Comparison of ENCODE assay signal across 1 cellular context in the genomic region with DNA sequence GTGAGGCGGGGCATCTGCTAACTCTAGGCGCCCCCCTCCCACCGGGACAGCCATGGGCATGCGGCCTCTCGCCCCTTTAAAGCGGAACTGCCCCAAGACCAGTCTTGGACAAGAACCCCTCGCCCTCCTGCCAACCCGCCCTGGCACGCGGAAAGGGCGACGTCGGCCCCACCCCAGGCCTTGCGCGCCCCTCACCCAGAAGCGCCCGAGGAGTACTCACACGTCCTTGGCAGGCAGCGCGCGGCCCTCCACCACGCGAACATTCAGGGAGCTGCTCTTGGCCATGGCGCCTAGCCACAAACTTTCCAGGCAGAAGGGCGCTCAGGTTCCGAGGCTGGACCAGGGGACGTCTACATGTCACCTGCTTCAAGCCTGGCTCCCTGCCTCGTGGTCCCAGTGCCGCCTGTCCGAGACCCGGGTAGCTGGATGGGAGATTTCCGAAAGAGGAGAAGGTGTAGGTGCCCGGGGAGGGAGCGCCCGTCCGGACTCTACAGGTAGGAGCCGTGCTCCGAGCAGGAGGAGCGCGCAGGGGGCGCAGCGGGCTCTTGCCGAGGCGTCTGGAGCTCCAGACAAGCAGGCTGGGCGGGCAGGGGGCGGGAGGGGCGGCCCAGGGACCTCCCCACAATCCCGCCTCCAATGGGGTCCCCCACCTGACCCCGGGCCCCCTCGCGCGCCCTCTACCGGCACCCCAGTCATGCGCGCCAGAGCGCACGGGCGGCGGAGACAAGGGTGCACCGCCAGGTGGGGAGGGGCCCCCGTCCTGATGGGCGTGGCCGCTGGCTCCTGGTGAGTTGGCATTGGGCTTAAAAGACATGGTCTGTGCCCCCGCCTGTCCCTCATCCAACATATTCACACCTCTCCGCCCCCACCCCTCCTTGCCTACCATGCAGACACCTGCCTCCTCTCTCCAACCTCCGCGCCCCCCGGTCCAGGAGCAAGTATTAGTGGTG.
TF ChIP-seq lines count a peak whose summit lies in the region.

A gene with protein sequence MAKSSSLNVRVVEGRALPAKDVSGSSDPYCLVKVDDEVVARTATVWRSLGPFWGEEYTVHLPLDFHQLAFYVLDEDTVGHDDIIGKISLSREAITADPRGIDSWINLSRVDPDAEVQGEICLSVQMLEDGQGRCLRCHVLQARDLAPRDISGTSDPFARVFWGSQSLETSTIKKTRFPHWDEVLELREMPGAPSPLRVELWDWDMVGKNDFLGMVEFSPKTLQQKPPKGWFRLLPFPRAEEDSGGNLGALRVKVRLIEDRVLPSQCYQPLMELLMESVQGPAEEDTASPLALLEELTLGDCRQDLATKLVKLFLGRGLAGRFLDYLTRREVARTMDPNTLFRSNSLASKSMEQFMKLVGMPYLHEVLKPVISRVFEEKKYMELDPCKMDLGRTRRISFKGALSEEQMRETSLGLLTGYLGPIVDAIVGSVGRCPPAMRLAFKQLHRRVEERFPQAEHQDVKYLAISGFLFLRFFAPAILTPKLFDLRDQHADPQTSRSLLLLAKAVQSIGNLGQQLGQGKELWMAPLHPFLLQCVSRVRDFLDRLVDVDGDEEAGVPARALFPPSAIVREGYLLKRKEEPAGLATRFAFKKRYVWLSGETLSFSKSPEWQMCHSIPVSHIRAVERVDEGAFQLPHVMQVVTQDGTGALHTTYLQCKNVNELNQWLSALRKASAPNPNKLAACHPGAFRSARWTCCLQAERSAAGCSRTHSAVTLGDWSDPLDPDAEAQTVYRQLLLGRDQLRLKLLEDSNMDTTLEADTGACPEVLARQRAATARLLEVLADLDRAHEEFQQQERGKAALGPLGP (minus strand): TSS at position 584 of the 950 bp plus-strand sequence. CDS start 299 bp downstream, at position 285.

TF ChIP-seq in SK-N-SH, 30 proteins besides CTCF, POLR2A, EP300 and RAD21:
- TF ChIP-seq TEAD4 (IDR thresholded peaks at IDR 0.05; ENCODE audit: borderline replicate concordance, insufficient read depth) (no peak), ELF1 (IDR thresholded peaks at IDR 0.05) (no peak), FOXJ3 (CRISPR knock-in tag; IDR thresholded peaks at IDR 0.05) (no peak), CHD2 (IDR thresholded peaks at IDR 0.05; ENCODE audit: low read length, partially characterized antibody) (no peak), YY1 (IDR thresholded peaks at IDR 0.05; ENCODE audit: low read depth) (no peak), RXRA (IDR thresholded peaks at IDR 0.05; ENCODE audit: borderline replicate concordance, low read depth) (no peak), TCF12 (IDR thresholded peaks at IDR 0.05) (no peak)
- TF ChIP-seq, protein P1, sequence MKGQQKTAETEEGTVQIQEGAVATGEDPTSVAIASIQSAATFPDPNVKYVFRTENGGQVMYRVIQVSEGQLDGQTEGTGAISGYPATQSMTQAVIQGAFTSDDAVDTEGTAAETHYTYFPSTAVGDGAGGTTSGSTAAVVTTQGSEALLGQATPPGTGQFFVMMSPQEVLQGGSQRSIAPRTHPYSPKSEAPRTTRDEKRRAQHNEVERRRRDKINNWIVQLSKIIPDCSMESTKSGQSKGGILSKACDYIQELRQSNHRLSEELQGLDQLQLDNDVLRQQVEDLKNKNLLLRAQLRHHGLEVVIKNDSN (IDR thresholded peaks at IDR 0.05; ENCODE audit: borderline replicate concordance, low read depth), result no peak
- TF ChIP-seq, protein P2, sequence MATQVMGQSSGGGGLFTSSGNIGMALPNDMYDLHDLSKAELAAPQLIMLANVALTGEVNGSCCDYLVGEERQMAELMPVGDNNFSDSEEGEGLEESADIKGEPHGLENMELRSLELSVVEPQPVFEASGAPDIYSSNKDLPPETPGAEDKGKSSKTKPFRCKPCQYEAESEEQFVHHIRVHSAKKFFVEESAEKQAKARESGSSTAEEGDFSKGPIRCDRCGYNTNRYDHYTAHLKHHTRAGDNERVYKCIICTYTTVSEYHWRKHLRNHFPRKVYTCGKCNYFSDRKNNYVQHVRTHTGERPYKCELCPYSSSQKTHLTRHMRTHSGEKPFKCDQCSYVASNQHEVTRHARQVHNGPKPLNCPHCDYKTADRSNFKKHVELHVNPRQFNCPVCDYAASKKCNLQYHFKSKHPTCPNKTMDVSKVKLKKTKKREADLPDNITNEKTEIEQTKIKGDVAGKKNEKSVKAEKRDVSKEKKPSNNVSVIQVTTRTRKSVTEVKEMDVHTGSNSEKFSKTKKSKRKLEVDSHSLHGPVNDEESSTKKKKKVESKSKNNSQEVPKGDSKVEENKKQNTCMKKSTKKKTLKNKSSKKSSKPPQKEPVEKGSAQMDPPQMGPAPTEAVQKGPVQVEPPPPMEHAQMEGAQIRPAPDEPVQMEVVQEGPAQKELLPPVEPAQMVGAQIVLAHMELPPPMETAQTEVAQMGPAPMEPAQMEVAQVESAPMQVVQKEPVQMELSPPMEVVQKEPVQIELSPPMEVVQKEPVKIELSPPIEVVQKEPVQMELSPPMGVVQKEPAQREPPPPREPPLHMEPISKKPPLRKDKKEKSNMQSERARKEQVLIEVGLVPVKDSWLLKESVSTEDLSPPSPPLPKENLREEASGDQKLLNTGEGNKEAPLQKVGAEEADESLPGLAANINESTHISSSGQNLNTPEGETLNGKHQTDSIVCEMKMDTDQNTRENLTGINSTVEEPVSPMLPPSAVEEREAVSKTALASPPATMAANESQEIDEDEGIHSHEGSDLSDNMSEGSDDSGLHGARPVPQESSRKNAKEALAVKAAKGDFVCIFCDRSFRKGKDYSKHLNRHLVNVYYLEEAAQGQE (IDR thresholded peaks at IDR 0.05; ENCODE audit: low read depth, low read length), result no peak
